Comparison of ENCODE assay signal across 8 cellular contexts in genomic region chr13:26253787-26254582, GRCh38. TPM values are rescaled to one million over a fixed set of nuclear protein-coding genes. Genes with fewer than 3 reads are reported as not detected.
A peak's percentile ranks its signal among the peaks of the same experiment; 100 is the strongest.
DNase-seq lines count a peak whose midpoint lies in the region; ATAC-seq and TF ChIP-seq lines count a peak whose summit lies in the region.

CDK8 (plus strand) TSS chr13:26254129; CDS start chr13:26254642, 513 bp downstream.

- H3K4me1 Mint-ChIP-seq in activated B cell treated with CpG ODN at 0.5 μM for 24 hours (peaks cover 36% of the 10 kb centered on the region), immature natural killer cell (peaks cover 19 to 49% of the 10 kb centered on the region in 2 donors)

- intact Hi-C loops in activated B cell treated with CpG ODN at 0.5 μM for 24 hours (cut with micrococcal nuclease), result loop anchor here (1.0 to 10.0 kb wide), 7 partner anchors 32 to 1331 kb away; partner anchors contain the start of genes MTIF3, MTMR6, NUP58 and RNF6

- ATAC-seq in GM19025 (IDR thresholded peaks at IDR 0.05; ENCODE audit: low read depth, unreplicated experiment), result peak; percentile 76
- peak; percentile 83 for ATAC-seq in HG03280 (IDR thresholded peaks at IDR 0.05; ENCODE audit: unreplicated experiment)
- ATAC-seq in activated B cell treated with CpG ODN at 0.5 μM for 24 hours (ENCODE audit: low read depth), result peak; percentile 86

- H3K27me3 Mint-ChIP-seq in activated B cell treated with CpG ODN at 0.5 μM for 24 hours (no peaks in the 10 kb centered on the region), immature natural killer cell (ENCODE audit: low read depth in 3 of 3) (peaks cover 0 to 12% (median 7%) of the 10 kb centered on the region in 3 donors)

- TF ChIP-seq CTCF in AG09309 (IDR thresholded peaks at IDR 0.05; ENCODE audit: control insufficient read depth, insufficient read depth, low read depth, low read length, missing control alignments), result no peak
- no peak for TF ChIP-seq CTCF in activated B cell treated with CpG ODN at 0.5 μM for 24 hours (IDR thresholded peaks at IDR 0.05)
- TF ChIP-seq CTCF in cardiac fibroblast (IDR thresholded peaks at IDR 0.05; ENCODE audit: low read depth, low read length), result no peak

- DNase-seq in AG09309 (ENCODE audit: low read depth) (peak; percentile 55), NCI-H345 (lab: John Stamatoyannopoulos, UW) (peak; percentile 94), activated B cell treated with CpG ODN at 0.5 μM for 24 hours (peak; percentile 87), cardiac fibroblast (ENCODE audit: low read depth in 2 of 2) (peak; percentile 94), immature natural killer cell (peak; percentile 89 to 90 (median 89)), smooth muscle cell of the brain vasculature (ENCODE audit: low read depth, low spot score) (peak; percentile 71)

- POLR2A ChIA-PET in activated B cell treated with CpG ODN at 0.5 μM for 24 hours (lab: Charles Lee), result interaction anchor here (1.3 to 3.7 kb wide), 3 partner anchors 32 to 69 kb away, joined by 6 to 18 read pairs (median 15); partner anchors contain the start of gene RNF6

- H3K36me3 Mint-ChIP-seq in activated B cell treated with CpG ODN at 0.5 μM for 24 hours (ENCODE audit: low read depth) (peaks cover 7% of the 10 kb centered on the region), immature natural killer cell (no peaks in the 10 kb centered on the region)

- H3K4me3 Mint-ChIP-seq in activated B cell treated with CpG ODN at 0.5 μM for 24 hours (peak within 1 kb of the TSS; percentile 92), immature natural killer cell (peak within 1 kb of the TSS; percentile 91 to 98 (median 91))

- H3K27ac Mint-ChIP-seq in activated B cell treated with CpG ODN at 0.5 μM for 24 hours (peak within 1 kb of the TSS; percentile 88), immature natural killer cell (peak within 1 kb of the TSS; percentile 90 to 97 (median 94))

- peak within 1 kb of the TSS; percentile 52 for H3K4me3 ChIP-seq in AG09309 (ENCODE audit: control insufficient read depth, low read depth, low read length)
- H3K4me3 ChIP-seq in cardiac fibroblast (replicated peaks in 1 of 2; ENCODE audit: low read depth in 2 of 2, low read length in 2 of 2), result peak within 1 kb of the TSS; percentile 71 to 72

- H3K9me3 Mint-ChIP-seq in activated B cell treated with CpG ODN at 0.5 μM for 24 hours (no peaks in the 10 kb centered on the region), immature natural killer cell (no peaks in the 10 kb centered on the region)

- CTCF ChIA-PET in activated B cell treated with CpG ODN at 0.5 μM for 24 hours (lab: Charles Lee), result interaction anchor here (2.0 kb wide), 1 partner anchor 69 kb away, joined by 4 read pairs; no protein-coding TSS in a partner anchor

RNA-seq across cellular contexts. Expression of gene CDK8, which starts in this region (rescaled TPM):
- 10.9 and 12.8 TPM in 2 replicates for total RNA-seq in activated B cell treated with CpG ODN at 0.5 μM for 24 hours
- 1 to 10 TPM; 1.6 to 5.2 (median 1.7) TPM for polyA plus RNA-seq in immature natural killer cell

Comparison
In these comparisons a context has a peak if more than half of its experiments do, and no peak if none do; other contexts are left out.
1. Peak in every context shown above with its lines: DNase-seq, ATAC-seq and H3K4me3 ChIP-seq.